In the genomic region with DNA sequence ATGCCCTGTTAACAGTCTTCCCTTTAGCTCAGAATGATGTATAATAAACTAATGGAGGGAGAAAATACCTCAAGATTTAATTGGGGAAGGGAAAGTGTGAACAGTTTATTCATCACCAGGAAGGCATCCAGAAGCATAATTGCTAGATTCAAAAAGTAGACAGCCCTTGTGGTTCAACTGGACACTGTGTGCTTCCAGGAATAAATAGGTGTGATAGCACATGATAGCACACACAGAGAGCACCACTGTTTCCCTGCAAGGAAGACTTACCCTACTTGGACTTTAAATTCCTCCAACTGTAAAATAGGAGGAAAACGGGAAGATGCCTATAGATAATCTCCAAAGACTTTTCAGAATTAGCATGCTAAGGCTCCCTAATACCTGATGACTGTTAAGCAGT, we compare ENCODE assay signal across 2 cellular contexts.
TF ChIP-seq lines count a peak whose summit lies in the region.

No MANE protein-coding gene starts in this region.

TF ChIP-seq in Ishikawa, 13 proteins besides CTCF, POLR2A, EP300 and RAD21:
- TF ChIP-seq NFIC (IDR thresholded peaks at IDR 0.05) = no peak
- TF ChIP-seq, protein P1, sequence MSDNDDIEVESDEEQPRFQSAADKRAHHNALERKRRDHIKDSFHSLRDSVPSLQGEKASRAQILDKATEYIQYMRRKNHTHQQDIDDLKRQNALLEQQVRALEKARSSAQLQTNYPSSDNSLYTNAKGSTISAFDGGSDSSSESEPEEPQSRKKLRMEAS (IDR thresholded peaks at IDR 0.05) = 0 out of 2 replicates have a peak, but pooled peaks have one; percentile 20

TF ChIP-seq in K562, 482 proteins besides CTCF, POLR2A, EP300 and RAD21:
- TF ChIP-seq TARDBP (IDR thresholded peaks at IDR 0.05) = no peak
- TF ChIP-seq, protein P2, sequence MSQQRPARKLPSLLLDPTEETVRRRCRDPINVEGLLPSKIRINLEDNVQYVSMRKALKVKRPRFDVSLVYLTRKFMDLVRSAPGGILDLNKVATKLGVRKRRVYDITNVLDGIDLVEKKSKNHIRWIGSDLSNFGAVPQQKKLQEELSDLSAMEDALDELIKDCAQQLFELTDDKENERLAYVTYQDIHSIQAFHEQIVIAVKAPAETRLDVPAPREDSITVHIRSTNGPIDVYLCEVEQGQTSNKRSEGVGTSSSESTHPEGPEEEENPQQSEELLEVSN (IDR thresholded peaks at IDR 0.05; ENCODE audit: borderline replicate concordance in 1 of 2, extremely low read depth in 1 of 2, insufficient read depth in 1 of 2, insufficient read length in 1 of 2, low read depth in 1 of 2, low read length in 1 of 2, poor library complexity in 1 of 2, severe bottlenecking in 1 of 2) = no peak
- no peak for TF ChIP-seq RFX1 (IDR thresholded peaks at IDR 0.05)
- no peak for TF ChIP-seq ZNF766 (CRISPR knock-in tag; conservative IDR thresholded peaks at IDR 0.05)
- TF ChIP-seq, protein P3, sequence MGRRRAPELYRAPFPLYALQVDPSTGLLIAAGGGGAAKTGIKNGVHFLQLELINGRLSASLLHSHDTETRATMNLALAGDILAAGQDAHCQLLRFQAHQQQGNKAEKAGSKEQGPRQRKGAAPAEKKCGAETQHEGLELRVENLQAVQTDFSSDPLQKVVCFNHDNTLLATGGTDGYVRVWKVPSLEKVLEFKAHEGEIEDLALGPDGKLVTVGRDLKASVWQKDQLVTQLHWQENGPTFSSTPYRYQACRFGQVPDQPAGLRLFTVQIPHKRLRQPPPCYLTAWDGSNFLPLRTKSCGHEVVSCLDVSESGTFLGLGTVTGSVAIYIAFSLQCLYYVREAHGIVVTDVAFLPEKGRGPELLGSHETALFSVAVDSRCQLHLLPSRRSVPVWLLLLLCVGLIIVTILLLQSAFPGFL (CRISPR knock-in tag; IDR thresholded peaks at IDR 0.05) = no peak
